In the genomic region with DNA sequence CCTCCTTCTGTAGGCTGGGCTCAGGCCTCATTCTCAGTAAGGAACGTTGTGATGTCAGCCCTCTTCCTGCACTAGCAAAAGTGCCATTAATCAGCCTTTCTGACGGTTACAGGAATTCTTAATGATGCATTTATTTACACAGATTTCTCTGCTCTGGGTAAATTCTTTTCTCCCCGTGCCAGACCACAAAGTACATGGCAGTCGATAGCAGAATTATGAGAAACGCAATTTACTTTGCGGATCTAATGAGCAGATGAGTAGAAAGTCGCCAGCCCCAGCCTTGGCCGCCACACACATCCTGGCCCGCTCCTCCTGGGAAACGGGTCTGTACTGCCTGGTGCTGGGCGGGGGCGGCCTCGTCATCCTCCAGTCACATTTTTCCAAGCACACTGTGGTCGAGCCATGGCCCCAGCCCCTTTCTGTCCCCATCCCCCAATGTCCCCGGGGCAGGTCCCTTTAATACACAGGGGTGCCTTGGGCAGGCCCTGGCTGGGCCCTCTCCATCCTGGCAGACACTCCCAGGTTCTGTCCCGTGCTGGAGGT, we compare ENCODE assay signal across 1 cellular context.
TF ChIP-seq lines count a peak whose summit lies in the region.

No MANE protein-coding gene starts in this region.

TF ChIP-seq in HEK293, 187 proteins besides CTCF, POLR2A, EP300 and RAD21 (continued from another document and continues in another):
- TF ChIP-seq, protein P1, sequence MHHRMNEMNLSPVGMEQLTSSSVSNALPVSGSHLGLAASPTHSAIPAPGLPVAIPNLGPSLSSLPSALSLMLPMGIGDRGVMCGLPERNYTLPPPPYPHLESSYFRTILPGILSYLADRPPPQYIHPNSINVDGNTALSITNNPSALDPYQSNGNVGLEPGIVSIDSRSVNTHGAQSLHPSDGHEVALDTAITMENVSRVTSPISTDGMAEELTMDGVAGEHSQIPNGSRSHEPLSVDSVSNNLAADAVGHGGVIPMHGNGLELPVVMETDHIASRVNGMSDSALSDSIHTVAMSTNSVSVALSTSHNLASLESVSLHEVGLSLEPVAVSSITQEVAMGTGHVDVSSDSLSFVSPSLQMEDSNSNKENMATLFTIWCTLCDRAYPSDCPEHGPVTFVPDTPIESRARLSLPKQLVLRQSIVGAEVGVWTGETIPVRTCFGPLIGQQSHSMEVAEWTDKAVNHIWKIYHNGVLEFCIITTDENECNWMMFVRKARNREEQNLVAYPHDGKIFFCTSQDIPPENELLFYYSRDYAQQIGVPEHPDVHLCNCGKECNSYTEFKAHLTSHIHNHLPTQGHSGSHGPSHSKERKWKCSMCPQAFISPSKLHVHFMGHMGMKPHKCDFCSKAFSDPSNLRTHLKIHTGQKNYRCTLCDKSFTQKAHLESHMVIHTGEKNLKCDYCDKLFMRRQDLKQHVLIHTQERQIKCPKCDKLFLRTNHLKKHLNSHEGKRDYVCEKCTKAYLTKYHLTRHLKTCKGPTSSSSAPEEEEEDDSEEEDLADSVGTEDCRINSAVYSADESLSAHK (tag by site-specific recombination; IDR thresholded peaks at IDR 0.05): 0 out of 2 replicates have a peak, but pooled peaks have one; percentile 30
- TF ChIP-seq WT1 (tag by site-specific recombination; IDR thresholded peaks at IDR 0.05): no peak
- TF ChIP-seq BCL11B (tag by site-specific recombination; IDR thresholded peaks at IDR 0.05; ENCODE audit: low read depth): no peak
- TF ChIP-seq KLF10 (tag by site-specific recombination; IDR thresholded peaks at IDR 0.05): peak; percentile 78
- no peak for TF ChIP-seq ZNF530 (tag by site-specific recombination; IDR thresholded peaks at IDR 0.05; ENCODE audit: low read depth)
- no peak for TF ChIP-seq SALL2 (tag by site-specific recombination; IDR thresholded peaks at IDR 0.05; ENCODE audit: borderline replicate concordance)
- TF ChIP-seq, protein P2, sequence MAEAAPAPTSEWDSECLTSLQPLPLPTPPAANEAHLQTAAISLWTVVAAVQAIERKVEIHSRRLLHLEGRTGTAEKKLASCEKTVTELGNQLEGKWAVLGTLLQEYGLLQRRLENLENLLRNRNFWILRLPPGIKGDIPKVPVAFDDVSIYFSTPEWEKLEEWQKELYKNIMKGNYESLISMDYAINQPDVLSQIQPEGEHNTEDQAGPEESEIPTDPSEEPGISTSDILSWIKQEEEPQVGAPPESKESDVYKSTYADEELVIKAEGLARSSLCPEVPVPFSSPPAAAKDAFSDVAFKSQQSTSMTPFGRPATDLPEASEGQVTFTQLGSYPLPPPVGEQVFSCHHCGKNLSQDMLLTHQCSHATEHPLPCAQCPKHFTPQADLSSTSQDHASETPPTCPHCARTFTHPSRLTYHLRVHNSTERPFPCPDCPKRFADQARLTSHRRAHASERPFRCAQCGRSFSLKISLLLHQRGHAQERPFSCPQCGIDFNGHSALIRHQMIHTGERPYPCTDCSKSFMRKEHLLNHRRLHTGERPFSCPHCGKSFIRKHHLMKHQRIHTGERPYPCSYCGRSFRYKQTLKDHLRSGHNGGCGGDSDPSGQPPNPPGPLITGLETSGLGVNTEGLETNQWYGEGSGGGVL (tag by site-specific recombination; IDR thresholded peaks at IDR 0.05): no peak
- TF ChIP-seq YY2 (tag by site-specific recombination; IDR thresholded peaks at IDR 0.05): no peak
- TF ChIP-seq ZBTB17 (tag by site-specific recombination; IDR thresholded peaks at IDR 0.05): peak; percentile 97
- TF ChIP-seq, protein P3, sequence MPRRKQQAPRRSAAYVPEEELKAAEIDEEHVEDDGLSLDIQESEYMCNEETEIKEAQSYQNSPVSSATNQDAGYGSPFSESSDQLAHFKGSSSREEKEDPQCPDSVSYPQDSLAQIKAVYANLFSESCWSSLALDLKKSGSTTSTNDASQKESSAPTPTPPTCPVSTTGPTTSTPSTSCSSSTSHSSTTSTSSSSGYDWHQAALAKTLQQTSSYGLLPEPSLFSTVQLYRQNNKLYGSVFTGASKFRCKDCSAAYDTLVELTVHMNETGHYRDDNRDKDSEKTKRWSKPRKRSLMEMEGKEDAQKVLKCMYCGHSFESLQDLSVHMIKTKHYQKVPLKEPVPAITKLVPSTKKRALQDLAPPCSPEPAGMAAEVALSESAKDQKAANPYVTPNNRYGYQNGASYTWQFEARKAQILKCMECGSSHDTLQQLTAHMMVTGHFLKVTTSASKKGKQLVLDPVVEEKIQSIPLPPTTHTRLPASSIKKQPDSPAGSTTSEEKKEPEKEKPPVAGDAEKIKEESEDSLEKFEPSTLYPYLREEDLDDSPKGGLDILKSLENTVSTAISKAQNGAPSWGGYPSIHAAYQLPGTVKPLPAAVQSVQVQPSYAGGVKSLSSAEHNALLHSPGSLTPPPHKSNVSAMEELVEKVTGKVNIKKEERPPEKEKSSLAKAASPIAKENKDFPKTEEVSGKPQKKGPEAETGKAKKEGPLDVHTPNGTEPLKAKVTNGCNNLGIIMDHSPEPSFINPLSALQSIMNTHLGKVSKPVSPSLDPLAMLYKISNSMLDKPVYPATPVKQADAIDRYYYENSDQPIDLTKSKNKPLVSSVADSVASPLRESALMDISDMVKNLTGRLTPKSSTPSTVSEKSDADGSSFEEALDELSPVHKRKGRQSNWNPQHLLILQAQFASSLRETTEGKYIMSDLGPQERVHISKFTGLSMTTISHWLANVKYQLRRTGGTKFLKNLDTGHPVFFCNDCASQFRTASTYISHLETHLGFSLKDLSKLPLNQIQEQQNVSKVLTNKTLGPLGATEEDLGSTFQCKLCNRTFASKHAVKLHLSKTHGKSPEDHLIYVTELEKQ (tag by site-specific recombination; IDR thresholded peaks at IDR 0.05; ENCODE audit: borderline replicate concordance): peak; percentile 73
- TF ChIP-seq ZNF555 (tag by site-specific recombination; conservative IDR thresholded peaks at IDR 0.05): no peak
- peak; percentile 60; the same call in 1 of the 2 replicates for TF ChIP-seq PRDM1 (tag by site-specific recombination; IDR thresholded peaks at IDR 0.05)
- no peak for TF ChIP-seq ZNF239 (tag by site-specific recombination; IDR thresholded peaks at IDR 0.05)
- TF ChIP-seq, protein P4, sequence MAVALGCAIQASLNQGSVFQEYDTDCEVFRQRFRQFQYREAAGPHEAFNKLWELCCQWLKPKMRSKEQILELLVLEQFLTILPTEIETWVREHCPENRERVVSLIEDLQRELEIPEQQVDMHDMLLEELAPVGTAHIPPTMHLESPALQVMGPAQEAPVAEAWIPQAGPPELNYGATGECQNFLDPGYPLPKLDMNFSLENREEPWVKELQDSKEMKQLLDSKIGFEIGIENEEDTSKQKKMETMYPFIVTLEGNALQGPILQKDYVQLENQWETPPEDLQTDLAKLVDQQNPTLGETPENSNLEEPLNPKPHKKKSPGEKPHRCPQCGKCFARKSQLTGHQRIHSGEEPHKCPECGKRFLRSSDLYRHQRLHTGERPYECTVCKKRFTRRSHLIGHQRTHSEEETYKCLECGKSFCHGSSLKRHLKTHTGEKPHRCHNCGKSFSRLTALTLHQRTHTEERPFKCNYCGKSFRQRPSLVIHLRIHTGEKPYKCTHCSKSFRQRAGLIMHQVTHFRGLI (tag by site-specific recombination; IDR thresholded peaks at IDR 0.05): peak; percentile 30; the same call in 1 of the 2 replicates
- peak; percentile 45; the same call in 1 of the 2 replicates for TF ChIP-seq KLF8 (tag by site-specific recombination; IDR thresholded peaks at IDR 0.05)
- no peak for TF ChIP-seq HOXD13 (CRISPR knock-in tag; IDR thresholded peaks at IDR 0.05; ENCODE audit: borderline replicate concordance)
- TF ChIP-seq ZNF510 (tag by site-specific recombination; IDR thresholded peaks at IDR 0.05; ENCODE audit: insufficient replicate concordance): no peak
- TF ChIP-seq SP3 (tag by site-specific recombination; IDR thresholded peaks at IDR 0.05): no peak
- TF ChIP-seq, protein P5, sequence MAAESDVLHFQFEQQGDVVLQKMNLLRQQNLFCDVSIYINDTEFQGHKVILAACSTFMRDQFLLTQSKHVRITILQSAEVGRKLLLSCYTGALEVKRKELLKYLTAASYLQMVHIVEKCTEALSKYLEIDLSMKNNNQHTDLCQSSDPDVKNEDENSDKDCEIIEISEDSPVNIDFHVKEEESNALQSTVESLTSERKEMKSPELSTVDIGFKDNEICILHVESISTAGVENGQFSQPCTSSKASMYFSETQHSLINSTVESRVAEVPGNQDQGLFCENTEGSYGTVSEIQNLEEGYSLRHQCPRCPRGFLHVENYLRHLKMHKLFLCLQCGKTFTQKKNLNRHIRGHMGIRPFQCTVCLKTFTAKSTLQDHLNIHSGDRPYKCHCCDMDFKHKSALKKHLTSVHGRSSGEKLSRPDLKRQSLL (tag by site-specific recombination; IDR thresholded peaks at IDR 0.05): no peak
- no peak for TF ChIP-seq ZNF266 (tag by site-specific recombination; IDR thresholded peaks at IDR 0.05; ENCODE audit: low read depth)
- no peak for TF ChIP-seq ZNF768 (tag by site-specific recombination; IDR thresholded peaks at IDR 0.05)
- TF ChIP-seq, protein P6, sequence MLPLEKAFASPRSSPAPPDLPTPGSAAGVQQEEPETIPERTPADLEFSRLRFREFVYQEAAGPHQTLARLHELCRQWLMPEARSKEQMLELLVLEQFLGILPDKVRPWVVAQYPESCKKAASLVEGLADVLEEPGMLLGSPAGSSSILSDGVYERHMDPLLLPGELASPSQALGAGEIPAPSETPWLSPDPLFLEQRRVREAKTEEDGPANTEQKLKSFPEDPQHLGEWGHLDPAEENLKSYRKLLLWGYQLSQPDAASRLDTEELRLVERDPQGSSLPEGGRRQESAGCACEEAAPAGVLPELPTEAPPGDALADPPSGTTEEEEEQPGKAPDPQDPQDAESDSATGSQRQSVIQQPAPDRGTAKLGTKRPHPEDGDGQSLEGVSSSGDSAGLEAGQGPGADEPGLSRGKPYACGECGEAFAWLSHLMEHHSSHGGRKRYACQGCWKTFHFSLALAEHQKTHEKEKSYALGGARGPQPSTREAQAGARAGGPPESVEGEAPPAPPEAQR (tag by site-specific recombination; IDR thresholded peaks at IDR 0.05): no peak
- TF ChIP-seq ZBTB48 (tag by site-specific recombination; IDR thresholded peaks at IDR 0.05): no peak
- TF ChIP-seq, protein P7, sequence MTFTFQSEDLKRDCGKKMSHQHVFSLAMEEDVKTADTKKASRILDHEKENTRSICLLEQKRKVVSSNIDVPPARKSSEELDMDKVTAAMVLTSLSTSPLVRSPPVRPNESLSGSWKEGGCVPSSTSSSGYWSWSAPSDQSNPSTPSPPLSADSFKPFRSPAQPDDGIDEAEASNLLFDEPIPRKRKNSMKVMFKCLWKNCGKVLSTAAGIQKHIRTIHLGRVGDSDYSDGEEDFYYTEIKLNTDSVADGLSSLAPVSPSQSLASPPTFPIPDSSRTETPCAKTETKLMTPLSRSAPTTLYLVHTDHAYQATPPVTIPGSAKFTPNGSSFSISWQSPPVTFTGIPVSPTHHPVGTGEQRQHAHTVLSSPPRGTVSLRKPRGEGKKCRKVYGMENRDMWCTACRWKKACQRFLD (tag by site-specific recombination; IDR thresholded peaks at IDR 0.05): no peak
- TF ChIP-seq ZSCAN30 (tag by site-specific recombination; IDR thresholded peaks at IDR 0.05): no peak
- peak; percentile 70 for TF ChIP-seq ZNF76 (tag by site-specific recombination; IDR thresholded peaks at IDR 0.05; ENCODE audit: borderline replicate concordance, low read depth)
- TF ChIP-seq ZNF394 (tag by site-specific recombination; IDR thresholded peaks at IDR 0.05; ENCODE audit: borderline replicate concordance): peak; percentile 38; the same call in 1 of the 2 replicates
- TF ChIP-seq ZNF660 (tag by site-specific recombination; IDR thresholded peaks at IDR 0.05): peak; percentile 64; the same call in 1 of the 2 replicates
- TF ChIP-seq, protein P8, sequence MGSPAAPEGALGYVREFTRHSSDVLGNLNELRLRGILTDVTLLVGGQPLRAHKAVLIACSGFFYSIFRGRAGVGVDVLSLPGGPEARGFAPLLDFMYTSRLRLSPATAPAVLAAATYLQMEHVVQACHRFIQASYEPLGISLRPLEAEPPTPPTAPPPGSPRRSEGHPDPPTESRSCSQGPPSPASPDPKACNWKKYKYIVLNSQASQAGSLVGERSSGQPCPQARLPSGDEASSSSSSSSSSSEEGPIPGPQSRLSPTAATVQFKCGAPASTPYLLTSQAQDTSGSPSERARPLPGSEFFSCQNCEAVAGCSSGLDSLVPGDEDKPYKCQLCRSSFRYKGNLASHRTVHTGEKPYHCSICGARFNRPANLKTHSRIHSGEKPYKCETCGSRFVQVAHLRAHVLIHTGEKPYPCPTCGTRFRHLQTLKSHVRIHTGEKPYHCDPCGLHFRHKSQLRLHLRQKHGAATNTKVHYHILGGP (tag by site-specific recombination; IDR thresholded peaks at IDR 0.05): no peak
- TF ChIP-seq SP2 (tag by site-specific recombination; IDR thresholded peaks at IDR 0.05): peak; percentile 35; the same call in 1 of the 2 replicates
- no peak for TF ChIP-seq ZNF221 (tag by site-specific recombination; IDR thresholded peaks at IDR 0.05; ENCODE audit: borderline replicate concordance)
- TF ChIP-seq ZNF544 (tag by site-specific recombination; IDR thresholded peaks at IDR 0.05): no peak
- TF ChIP-seq ZNF654 (tag by site-specific recombination; IDR thresholded peaks at IDR 0.05; ENCODE audit: low read depth): no peak
- TF ChIP-seq ZNF791 (tag by site-specific recombination; IDR thresholded peaks at IDR 0.05): no peak
- TF ChIP-seq ZNF10 (tag by site-specific recombination; IDR thresholded peaks at IDR 0.05): no peak
- TF ChIP-seq, protein P9, sequence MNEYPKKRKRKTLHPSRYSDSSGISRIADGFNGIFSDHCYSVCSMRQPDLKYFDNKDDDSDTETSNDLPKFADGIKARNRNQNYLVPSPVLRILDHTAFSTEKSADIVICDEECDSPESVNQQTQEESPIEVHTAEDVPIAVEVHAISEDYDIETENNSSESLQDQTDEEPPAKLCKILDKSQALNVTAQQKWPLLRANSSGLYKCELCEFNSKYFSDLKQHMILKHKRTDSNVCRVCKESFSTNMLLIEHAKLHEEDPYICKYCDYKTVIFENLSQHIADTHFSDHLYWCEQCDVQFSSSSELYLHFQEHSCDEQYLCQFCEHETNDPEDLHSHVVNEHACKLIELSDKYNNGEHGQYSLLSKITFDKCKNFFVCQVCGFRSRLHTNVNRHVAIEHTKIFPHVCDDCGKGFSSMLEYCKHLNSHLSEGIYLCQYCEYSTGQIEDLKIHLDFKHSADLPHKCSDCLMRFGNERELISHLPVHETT (tag by site-specific recombination; IDR thresholded peaks at IDR 0.05): peak; percentile 68; the same call in 1 of the 2 replicates
- no peak for TF ChIP-seq ZNF140 (tag by site-specific recombination; IDR thresholded peaks at IDR 0.05)
- TF ChIP-seq EGR2 (tag by site-specific recombination; IDR thresholded peaks at IDR 0.05; ENCODE audit: low read depth): no peak
- no peak for TF ChIP-seq ZNF404 (tag by site-specific recombination; IDR thresholded peaks at IDR 0.05)
- TF ChIP-seq ZNF416 (tag by site-specific recombination; IDR thresholded peaks at IDR 0.05): no peak
- no peak for TF ChIP-seq ZNF501 (tag by site-specific recombination; IDR thresholded peaks at IDR 0.05)
- no peak for TF ChIP-seq ZFP41 (tag by site-specific recombination; IDR thresholded peaks at IDR 0.05; ENCODE audit: borderline replicate concordance)
